In the genomic region with DNA sequence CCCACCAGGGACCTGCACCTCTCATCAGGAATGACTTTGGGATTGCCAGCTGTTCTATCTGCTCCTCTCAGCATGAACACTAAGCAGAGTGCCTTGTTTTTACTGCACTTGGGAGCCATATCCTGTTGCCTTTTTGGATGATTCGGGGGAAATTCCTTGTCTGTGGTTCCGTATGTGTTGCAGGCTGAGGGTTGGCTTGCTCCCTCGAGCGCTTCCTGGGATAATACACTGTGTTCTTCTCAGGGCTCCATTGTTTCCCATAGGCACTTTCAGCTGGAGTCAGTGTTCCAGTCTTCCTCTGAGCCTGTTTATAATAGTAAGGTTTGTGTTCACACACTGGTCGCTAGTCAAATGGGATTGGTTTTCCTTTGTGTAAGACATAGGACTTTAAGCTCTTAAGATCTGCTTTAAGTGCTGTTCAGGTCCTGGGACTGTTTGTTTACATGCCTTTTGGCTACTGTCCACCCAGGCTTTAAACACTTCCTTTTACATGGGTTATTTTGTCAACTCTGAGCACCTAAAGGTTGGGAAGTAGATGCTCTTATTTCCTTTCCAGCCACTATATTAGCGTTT, we compare ENCODE assay signal across 12 cellular contexts. TPM values are rescaled to one million over a fixed set of nuclear protein-coding genes. Genes with fewer than 3 reads are reported as not detected.
DNase-seq lines count a peak whose midpoint lies in the region; ATAC-seq and TF ChIP-seq lines count a peak whose summit lies in the region.
"Had no signal": no experiment of that assay in that cellular context is flagged by ENCODE, and none has a peak within 500 bp of the region (broad histone marks: within the 10 kb centered on the region; RNA-seq: fewer than 3 reads in every experiment).

No MANE protein-coding gene starts in this region.

- TF ChIP-seq CTCF in mammary epithelial cell (conservative IDR thresholded peaks at IDR 0.05 in 1 of 2, IDR thresholded peaks at IDR 0.05 in 1 of 2; ENCODE audit: extremely low read depth in 1 of 2, insufficient read depth in 1 of 2, low read depth in 1 of 2, low read length in 2 of 2) = no peak
- no peak for TF ChIP-seq CTCF in lower lobe of right lung (IDR thresholded peaks at IDR 0.05)
- TF ChIP-seq CTCF in type B pancreatic cell (conservative IDR thresholded peaks at IDR 0.05) = no peak

- no peaks in the 10 kb centered on the region for H3K9me3 Mint-ChIP-seq in type B pancreatic cell
- H3K9me3 Mint-ChIP-seq: IgD-negative memory B cell had no signal

- ATAC-seq in lower lobe of right lung = peak; percentile 78 to 80
- no peak for ATAC-seq in HG03159 (IDR thresholded peaks at IDR 0.05; ENCODE audit: unreplicated experiment)

- H3K27ac ChIP-seq in mammary epithelial cell (ENCODE audit: insufficient read depth, low read depth, low read length) (no peak overlapping the region), lower lobe of right lung (no peak overlapping the region)
- H3K27ac ChIP-seq: brain microvascular endothelial cell had no signal

- intact Hi-C loops in mammary epithelial cell (cut with micrococcal nuclease) (no loop called here), lower lobe of right lung (cut with DNase I) (no loop called here)

- H3K27me3 ChIP-seq in mammary epithelial cell (ENCODE audit: insufficient read depth, low read length) (no peaks in the 10 kb centered on the region), lower lobe of right lung (ENCODE audit: low read depth) (no peaks in the 10 kb centered on the region)
- H3K27me3 ChIP-seq: brain microvascular endothelial cell had no signal

- no peaks in the 10 kb centered on the region for H4K20me1 ChIP-seq in mammary epithelial cell (ENCODE audit: insufficient read depth, low read length)

- no peak overlapping the region for H3K4me2 ChIP-seq in mammary epithelial cell (ENCODE audit: insufficient read depth, low read depth, low read length)

- no peaks in the 10 kb centered on the region for H3K27me3 Mint-ChIP-seq in type B pancreatic cell

- no peaks in the 10 kb centered on the region for H3K79me2 ChIP-seq in mammary epithelial cell (ENCODE audit: insufficient read depth, low read length)

- no peak overlapping the region for H3K9ac ChIP-seq in mammary epithelial cell (ENCODE audit: insufficient read depth, low read length)

- DNase-seq in NCI-H2171 treated with DMSO at 0.1 percent for 48 hours (lab: John Stamatoyannopoulos, UW) (peak; percentile 52), NCI-H2171 (lab: John Stamatoyannopoulos, UW) (no peak), mammary epithelial cell (peak; percentile 31), lower lobe of right lung (no peak), type B pancreatic cell (ENCODE audit: extremely low spot score, unreplicated experiment) (no peak), cerebellum (ENCODE audit: low spot score) (no peak), T1000 (lab: John Stamatoyannopoulos, UW) (no peak)
- DNase-seq: activated CD4-positive, CD25-positive, alpha-beta regulatory T cell; brain microvascular endothelial cell; NCI-H446 treated with DMSO at 0.1 percent for 48 hours had no signal

- H3K4me3 ChIP-seq in mammary epithelial cell (replicated peaks in 1 of 3; ENCODE audit: insufficient read depth in 1 of 3, low read depth in 2 of 3, low read length in 3 of 3) (no peak overlapping the region), lower lobe of right lung (no peak overlapping the region)

- no TSS peak for BruUV-seq in mammary epithelial cell (replicated peaks; lab: Mats Ljungman, UMichigan)

- in situ Hi-C loops in mammary epithelial cell (cut with MboI; ENCODE audit: low sequenced_read_pairs in 2 of 2) = no loop called here

- H3K4me3 Mint-ChIP-seq in type B pancreatic cell = no peak overlapping the region
- H3K4me3 Mint-ChIP-seq: IgD-negative memory B cell had no signal

- H3K36me3 ChIP-seq in mammary epithelial cell (ENCODE audit: insufficient read depth, low read length) (no peaks in the 10 kb centered on the region), lower lobe of right lung (no peaks in the 10 kb centered on the region)
- H3K36me3 ChIP-seq: brain microvascular endothelial cell had no signal

- CTCF ChIA-PET in mammary epithelial cell (lab: Charles Lee; ENCODE audit: low non-redundant PET) = no interaction called here

- peaks cover 65% of the 10 kb centered on the region for H3K4me1 Mint-ChIP-seq in type B pancreatic cell (ENCODE audit: unreplicated experiment)
- H3K4me1 Mint-ChIP-seq: IgD-negative memory B cell had no signal

- H3K36me3 Mint-ChIP-seq in type B pancreatic cell = peaks cover 40% of the 10 kb centered on the region
- H3K36me3 Mint-ChIP-seq: IgD-negative memory B cell had no signal

- H3K9me3 ChIP-seq in mammary epithelial cell (replicated peaks; ENCODE audit: insufficient read depth, low read length) (no peaks in the 10 kb centered on the region), lower lobe of right lung (no peaks in the 10 kb centered on the region)

- H3K27ac Mint-ChIP-seq in type B pancreatic cell = peak overlapping the region; percentile 24

- peak overlapping the region; percentile 66 for H2AFZ ChIP-seq in mammary epithelial cell (ENCODE audit: low read depth, low read length)

- dilution Hi-C loops in mammary epithelial cell (cut with HindIII; ENCODE audit: low sequenced_read_pairs) = no loop called here

- H3K4me1 ChIP-seq in mammary epithelial cell (ENCODE audit: insufficient read depth, low read length) = peaks cover 43% of the 10 kb centered on the region
- H3K4me1 ChIP-seq in lower lobe of right lung = peaks cover 6% of the 10 kb centered on the region

- WGBS in mammary epithelial cell (ENCODE audit: low coverage, missing lambda C conversion rate) = 17% methylated on average over 6 of the region's 6 CpGs

RNA-seq across cellular contexts. Expression of a gene that starts 23.4 kb away (rescaled TPM):
- total RNA-seq in mammary epithelial cell (10 to 100 TPM; 18.5 to 49.7 TPM), lower lobe of right lung (10.1 TPM), type B pancreatic cell (ENCODE audit: low replicate concordance) (36.7 and 219 TPM in 2 replicates), cerebellum (88.6 TPM)
- 16.5 TPM for polyA plus RNA-seq in mammary epithelial cell
- 26.3 TPM for polyA minus RNA-seq in mammary epithelial cell

Comparison
In these comparisons a context has a peak if more than half of its experiments do, and no peak if none do; other contexts are left out.
1. DNase-seq: peak in NCI-H2171 treated with DMSO at 0.1 percent for 48 hours (single experiment) and mammary epithelial cell (single experiment); none in NCI-H2171 (single experiment), lower lobe of right lung (single experiment), type B pancreatic cell (single experiment), cerebellum (single experiment) and T1000 (single experiment).